In genomic region chr12:74415633-74416032, GRCh38 we compare ENCODE assay signal across 8 cellular contexts.
DNase-seq lines count a peak whose midpoint lies in the region; ATAC-seq, FAIRE-seq and TF ChIP-seq lines count a peak whose summit lies in the region.

No MANE protein-coding gene starts in this region.

- H2BK20ac ChIP-seq in H1 (ENCODE audit: low read length): no peak overlapping the region

- H3K23ac ChIP-seq in H1 (ENCODE audit: insufficient read length): no peak overlapping the region

- H4K8ac ChIP-seq in H1 (ENCODE audit: extremely low read depth, insufficient read depth, low read length): no peak overlapping the region

- no peaks in the 10 kb centered on the region for H3K23me2 ChIP-seq in H1 (ENCODE audit: low read depth, low read length)

- no peak overlapping the region for H3K27ac ChIP-seq in H1 (ENCODE audit: low read depth, low read length)

- H3K79me2 ChIP-seq in H1 (ENCODE audit: control insufficient read depth in 1 of 2, insufficient read depth in 2 of 2, low read length in 2 of 2): no peaks in the 10 kb centered on the region

- no peak overlapping the region for H3K4me2 ChIP-seq in H1 (ENCODE audit: insufficient read depth in 1 of 2, low read depth in 2 of 2, low read length in 2 of 2)

- no peak overlapping the region for H3K18ac ChIP-seq in H1 (ENCODE audit: extremely low read depth, low read length)

- no peaks in the 10 kb centered on the region for H3K36me3 ChIP-seq in H1 (ENCODE audit: control insufficient read depth in 2 of 4, insufficient read depth in 4 of 4, low read length in 3 of 4)

- no peak overlapping the region for H3K56ac ChIP-seq in H1 (replicated peaks; ENCODE audit: insufficient read length, low read depth, low read length)

- H3K79me1 ChIP-seq in H1 (ENCODE audit: low read depth, low read length): no peaks in the 10 kb centered on the region

- no peak for TF ChIP-seq POLR2A in H1 (IDR thresholded peaks at IDR 0.05; ENCODE audit: control extremely low read depth in 1 of 2, low read depth in 2 of 2, low read length in 2 of 2)

- no peak overlapping the region for H2BK120ac ChIP-seq in H1 (replicated peaks; ENCODE audit: low read depth, low read length)

- peak; percentile 63 to 70 for TF ChIP-seq RAD21 in H1 (IDR thresholded peaks at IDR 0.05 in 1 of 2, conservative IDR thresholded peaks at IDR 0.05 in 1 of 2; ENCODE audit: low read depth in 2 of 2, low read length in 2 of 2)

- no peak for ATAC-seq in HG03025 (IDR thresholded peaks at IDR 0.05; ENCODE audit: low FRiP score, unreplicated experiment)

- no peak overlapping the region for H2AFZ ChIP-seq in H1 (ENCODE audit: low read length)

- peak; percentile 85 for FAIRE-seq in H1 (lab: Jason Lieb, UNC)

- no peak overlapping the region for H3K14ac ChIP-seq in H1 (ENCODE audit: insufficient read length)

- no peak overlapping the region for H2BK15ac ChIP-seq in H1 (ENCODE audit: low read length)

- TF ChIP-seq CTCF in HFF-Myc (IDR thresholded peaks at IDR 0.05; ENCODE audit: low read depth, low read length, missing control alignments) (peak; percentile 41), H1 (IDR thresholded peaks at IDR 0.05; ENCODE audit: control extremely low read depth in 1 of 3, insufficient read depth in 1 of 3, low read depth in 1 of 3, low read length in 3 of 3) (peak in 2 of 3 experiments; percentile 49 to 54; a peak in 3 of 4 replicates)

- CTCF ChIA-PET in H1 (lab: Charles Lee; ENCODE audit: partially characterized antibody): interaction anchor here (0.7 to 7.2 kb wide), 27 partner anchors 9 to 461 kb away, joined by 3 to 68 read pairs (median 4); partner anchors contain the start of gene ATXN7L3B

- H3K9me3 ChIP-seq in H1 (ENCODE audit: insufficient read depth in 2 of 2, low read depth in 1 of 2, low read length in 1 of 2): no peaks in the 10 kb centered on the region

- no peak overlapping the region for H2BK5ac ChIP-seq in H1 (ENCODE audit: low read depth, low read length)

- H3K9ac ChIP-seq in H1 (replicated peaks in 1 of 4; ENCODE audit: extremely low read depth in 1 of 4, low read depth in 3 of 4, low read length in 3 of 4): no peak overlapping the region

- H3K4me3 ChIP-seq in HFF-Myc (replicated peaks; ENCODE audit: low read depth, low read length) (no peak overlapping the region), H1 (ENCODE audit: extremely low read depth in 1 of 4, insufficient read depth in 2 of 4, low read depth in 3 of 4, low read length in 4 of 4) (no peak overlapping the region)

- POLR2A ChIA-PET in H1 (lab: Charles Lee; ENCODE audit: partially characterized antibody): no interaction called here

- no peaks in the 10 kb centered on the region for H3K4me1 ChIP-seq in H1 (replicated peaks in 1 of 4; ENCODE audit: control insufficient read depth in 3 of 4, insufficient read depth in 4 of 4, low read length in 3 of 4)

- H4K91ac ChIP-seq in H1 (replicated peaks; ENCODE audit: insufficient read length, low read length): no peak overlapping the region

- H3K4ac ChIP-seq in H1 (replicated peaks; ENCODE audit: insufficient read length, low read depth, low read length): no peak overlapping the region

- H3K27me3 ChIP-seq in H1 (replicated peaks in 1 of 4; ENCODE audit: control insufficient read depth in 3 of 4, extremely low read depth in 1 of 4, insufficient read depth in 3 of 4, low read length in 3 of 4): no peaks in the 10 kb centered on the region

- no peak for TF ChIP-seq EP300 in H1 (IDR thresholded peaks at IDR 0.05; ENCODE audit: borderline replicate concordance in 1 of 2, low read depth in 2 of 2, low read length in 2 of 2)

- DNase-seq in NOMO-1 treated with DMSO at 0.1 percent for 48 hours (lab: John Stamatoyannopoulos, UW; ENCODE audit: unreplicated experiment) (peak; percentile 5), NOMO-1 treated with dmso at 0.1 percent for 144 hours (lab: John Stamatoyannopoulos, UW; ENCODE audit: unreplicated experiment) (no peak), HFF-Myc (ENCODE audit: extremely low read depth, low read depth) (no peak), NCI-H345 treated with DMSO at 0.1 percent for 48 hours (lab: John Stamatoyannopoulos, UW; ENCODE audit: unreplicated experiment) (peak; percentile 3), H1 (ENCODE audit: low read depth in 1 of 2, low spot score in 2 of 2) (no peak), smooth muscle cell of the brain vasculature (ENCODE audit: low read depth, low spot score) (peak; percentile 3), DMS79 treated with DMSO at 0.1 percent for 48 hours (lab: John Stamatoyannopoulos, UW) (no peak)

- no peak overlapping the region for H2AK5ac ChIP-seq in H1 (ENCODE audit: low read depth, low read length)

- H2BK12ac ChIP-seq in H1 (ENCODE audit: low read depth, low read length): no peak overlapping the region

- H4K5ac ChIP-seq in H1 (ENCODE audit: insufficient read length, low read depth, low read length): no peak overlapping the region

- H4K20me1 ChIP-seq in H1 (replicated peaks in 1 of 2; ENCODE audit: control insufficient read depth in 1 of 2, insufficient read depth in 2 of 2, low read length in 2 of 2): no peaks in the 10 kb centered on the region

TF ChIP-seq in H1, 55 proteins besides CTCF, POLR2A, EP300 and RAD21:
- TF ChIP-seq FOSL1 (IDR thresholded peaks at IDR 0.05; ENCODE audit: insufficient read depth, low read depth, low read length) (no peak), CTBP2 (IDR thresholded peaks at IDR 0.05; ENCODE audit: borderline replicate concordance, insufficient read depth, insufficient read length, low read length) (no peak), BACH1 (IDR thresholded peaks at IDR 0.05; ENCODE audit: low read length) (no peak), E2F6 (IDR thresholded peaks at IDR 0.05) (no peak), SIRT6 (IDR thresholded peaks at IDR 0.05; ENCODE audit: low read length) (no peak), TAF7 (optimal IDR thresholded peaks at IDR 0.05; ENCODE audit: borderline replicate concordance, low read depth, low read length) (no peak), SRF (IDR thresholded peaks at IDR 0.05; ENCODE audit: low read depth, low read length) (no peak), SIN3A (conservative IDR thresholded peaks at IDR 0.05 in 1 of 2, IDR thresholded peaks at IDR 0.05 in 1 of 2; ENCODE audit: low read depth in 1 of 2, low read length in 2 of 2) (no peak), JUND (IDR thresholded peaks at IDR 0.05; ENCODE audit: low read length) (no peak), EZH2 (IDR thresholded peaks at IDR 0.05; ENCODE audit: low read depth, low read length, severe bottlenecking) (no peak), JUN (IDR thresholded peaks at IDR 0.05; ENCODE audit: low read depth, low read length) (no peak)

Comparison
In these comparisons a context has a peak if more than half of its experiments do, and no peak if none do; other contexts are left out.
1. DNase-seq: peak in NOMO-1 treated with DMSO at 0.1 percent for 48 hours (single experiment), NCI-H345 treated with DMSO at 0.1 percent for 48 hours (single experiment) and smooth muscle cell of the brain vasculature (single experiment); none in NOMO-1 treated with dmso at 0.1 percent for 144 hours (single experiment), HFF-Myc (single experiment), H1 (0 of 2) and DMS79 treated with DMSO at 0.1 percent for 48 hours (single experiment).